In the genomic region with DNA sequence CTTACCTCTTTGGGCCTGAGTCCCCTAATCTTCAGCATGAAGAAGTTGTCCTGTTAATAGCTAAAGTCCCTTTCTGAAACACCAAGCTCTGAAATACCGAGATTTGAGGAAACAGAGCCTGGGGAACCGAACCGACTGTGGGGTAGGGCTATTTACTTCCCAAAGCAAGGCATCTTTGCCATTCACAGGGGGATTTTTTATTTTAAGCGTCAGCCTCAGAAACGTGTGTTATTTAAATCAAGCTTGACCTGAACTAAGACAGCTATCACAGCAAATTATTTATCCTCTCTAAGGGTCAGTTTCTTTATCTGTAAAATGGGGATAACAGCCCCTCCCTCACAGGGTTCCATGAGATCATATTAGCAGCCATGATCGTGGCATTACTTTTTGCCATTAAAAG, we compare ENCODE assay signal across 1 cellular context.
TF ChIP-seq lines count a peak whose summit lies in the region.

No MANE protein-coding gene starts in this region.

TF ChIP-seq in K562, 482 proteins besides CTCF, POLR2A, EP300 and RAD21 (continued from another document):
- TF ChIP-seq, protein P1, sequence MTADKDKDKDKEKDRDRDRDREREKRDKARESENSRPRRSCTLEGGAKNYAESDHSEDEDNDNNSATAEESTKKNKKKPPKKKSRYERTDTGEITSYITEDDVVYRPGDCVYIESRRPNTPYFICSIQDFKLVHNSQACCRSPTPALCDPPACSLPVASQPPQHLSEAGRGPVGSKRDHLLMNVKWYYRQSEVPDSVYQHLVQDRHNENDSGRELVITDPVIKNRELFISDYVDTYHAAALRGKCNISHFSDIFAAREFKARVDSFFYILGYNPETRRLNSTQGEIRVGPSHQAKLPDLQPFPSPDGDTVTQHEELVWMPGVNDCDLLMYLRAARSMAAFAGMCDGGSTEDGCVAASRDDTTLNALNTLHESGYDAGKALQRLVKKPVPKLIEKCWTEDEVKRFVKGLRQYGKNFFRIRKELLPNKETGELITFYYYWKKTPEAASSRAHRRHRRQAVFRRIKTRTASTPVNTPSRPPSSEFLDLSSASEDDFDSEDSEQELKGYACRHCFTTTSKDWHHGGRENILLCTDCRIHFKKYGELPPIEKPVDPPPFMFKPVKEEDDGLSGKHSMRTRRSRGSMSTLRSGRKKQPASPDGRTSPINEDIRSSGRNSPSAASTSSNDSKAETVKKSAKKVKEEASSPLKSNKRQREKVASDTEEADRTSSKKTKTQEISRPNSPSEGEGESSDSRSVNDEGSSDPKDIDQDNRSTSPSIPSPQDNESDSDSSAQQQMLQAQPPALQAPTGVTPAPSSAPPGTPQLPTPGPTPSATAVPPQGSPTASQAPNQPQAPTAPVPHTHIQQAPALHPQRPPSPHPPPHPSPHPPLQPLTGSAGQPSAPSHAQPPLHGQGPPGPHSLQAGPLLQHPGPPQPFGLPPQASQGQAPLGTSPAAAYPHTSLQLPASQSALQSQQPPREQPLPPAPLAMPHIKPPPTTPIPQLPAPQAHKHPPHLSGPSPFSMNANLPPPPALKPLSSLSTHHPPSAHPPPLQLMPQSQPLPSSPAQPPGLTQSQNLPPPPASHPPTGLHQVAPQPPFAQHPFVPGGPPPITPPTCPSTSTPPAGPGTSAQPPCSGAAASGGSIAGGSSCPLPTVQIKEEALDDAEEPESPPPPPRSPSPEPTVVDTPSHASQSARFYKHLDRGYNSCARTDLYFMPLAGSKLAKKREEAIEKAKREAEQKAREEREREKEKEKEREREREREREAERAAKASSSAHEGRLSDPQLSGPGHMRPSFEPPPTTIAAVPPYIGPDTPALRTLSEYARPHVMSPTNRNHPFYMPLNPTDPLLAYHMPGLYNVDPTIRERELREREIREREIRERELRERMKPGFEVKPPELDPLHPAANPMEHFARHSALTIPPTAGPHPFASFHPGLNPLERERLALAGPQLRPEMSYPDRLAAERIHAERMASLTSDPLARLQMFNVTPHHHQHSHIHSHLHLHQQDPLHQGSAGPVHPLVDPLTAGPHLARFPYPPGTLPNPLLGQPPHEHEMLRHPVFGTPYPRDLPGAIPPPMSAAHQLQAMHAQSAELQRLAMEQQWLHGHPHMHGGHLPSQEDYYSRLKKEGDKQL (CRISPR knock-in tag; IDR thresholded peaks at IDR 0.05; ENCODE audit: borderline replicate concordance): no peak
- TF ChIP-seq BRF1 (IDR thresholded peaks at IDR 0.05; ENCODE audit: borderline replicate concordance, extremely low read depth, insufficient read length) (no peak), DMBX1 (CRISPR knock-in tag; IDR thresholded peaks at IDR 0.05; ENCODE audit: borderline replicate concordance) (no peak), ZNF354B (CRISPR knock-in tag; IDR thresholded peaks at IDR 0.05) (no peak), ZNF324 (CRISPR knock-in tag; IDR thresholded peaks at IDR 0.05) (no peak), CBX5 (IDR thresholded peaks at IDR 0.05; ENCODE audit: borderline replicate concordance, low read depth) (no peak), BACH1 (tag; IDR thresholded peaks at IDR 0.05) (no peak), TRIM28 (IDR thresholded peaks at IDR 0.05) (no peak), ZNF707 (CRISPR knock-in tag; conservative IDR thresholded peaks at IDR 0.05) (no peak), HDAC6 (IDR thresholded peaks at IDR 0.05; ENCODE audit: low read depth, low read length) (no peak), ZNF830 (CRISPR knock-in tag; IDR thresholded peaks at IDR 0.05) (no peak), TRIM24 (IDR thresholded peaks at IDR 0.05) (no peak)
- TF ChIP-seq, protein P2, sequence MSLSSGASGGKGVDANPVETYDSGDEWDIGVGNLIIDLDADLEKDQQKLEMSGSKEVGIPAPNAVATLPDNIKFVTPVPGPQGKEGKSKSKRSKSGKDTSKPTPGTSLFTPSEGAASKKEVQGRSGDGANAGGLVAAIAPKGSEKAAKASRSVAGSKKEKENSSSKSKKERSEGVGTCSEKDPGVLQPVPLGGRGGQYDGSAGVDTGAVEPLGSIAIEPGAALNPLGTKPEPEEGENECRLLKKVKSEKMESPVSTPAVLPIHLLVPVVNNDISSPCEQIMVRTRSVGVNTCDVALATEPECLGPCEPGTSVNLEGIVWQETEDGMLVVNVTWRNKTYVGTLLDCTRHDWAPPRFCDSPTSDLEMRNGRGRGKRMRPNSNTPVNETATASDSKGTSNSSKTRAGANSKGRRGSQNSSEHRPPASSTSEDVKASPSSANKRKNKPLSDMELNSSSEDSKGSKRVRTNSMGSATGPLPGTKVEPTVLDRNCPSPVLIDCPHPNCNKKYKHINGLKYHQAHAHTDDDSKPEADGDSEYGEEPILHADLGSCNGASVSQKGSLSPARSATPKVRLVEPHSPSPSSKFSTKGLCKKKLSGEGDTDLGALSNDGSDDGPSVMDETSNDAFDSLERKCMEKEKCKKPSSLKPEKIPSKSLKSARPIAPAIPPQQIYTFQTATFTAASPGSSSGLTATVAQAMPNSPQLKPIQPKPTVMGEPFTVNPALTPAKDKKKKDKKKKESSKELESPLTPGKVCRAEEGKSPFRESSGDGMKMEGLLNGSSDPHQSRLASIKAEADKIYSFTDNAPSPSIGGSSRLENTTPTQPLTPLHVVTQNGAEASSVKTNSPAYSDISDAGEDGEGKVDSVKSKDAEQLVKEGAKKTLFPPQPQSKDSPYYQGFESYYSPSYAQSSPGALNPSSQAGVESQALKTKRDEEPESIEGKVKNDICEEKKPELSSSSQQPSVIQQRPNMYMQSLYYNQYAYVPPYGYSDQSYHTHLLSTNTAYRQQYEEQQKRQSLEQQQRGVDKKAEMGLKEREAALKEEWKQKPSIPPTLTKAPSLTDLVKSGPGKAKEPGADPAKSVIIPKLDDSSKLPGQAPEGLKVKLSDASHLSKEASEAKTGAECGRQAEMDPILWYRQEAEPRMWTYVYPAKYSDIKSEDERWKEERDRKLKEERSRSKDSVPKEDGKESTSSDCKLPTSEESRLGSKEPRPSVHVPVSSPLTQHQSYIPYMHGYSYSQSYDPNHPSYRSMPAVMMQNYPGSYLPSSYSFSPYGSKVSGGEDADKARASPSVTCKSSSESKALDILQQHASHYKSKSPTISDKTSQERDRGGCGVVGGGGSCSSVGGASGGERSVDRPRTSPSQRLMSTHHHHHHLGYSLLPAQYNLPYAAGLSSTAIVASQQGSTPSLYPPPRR (CRISPR knock-in tag; IDR thresholded peaks at IDR 0.05; ENCODE audit: borderline replicate concordance): no peak
- TF ChIP-seq, protein P3, sequence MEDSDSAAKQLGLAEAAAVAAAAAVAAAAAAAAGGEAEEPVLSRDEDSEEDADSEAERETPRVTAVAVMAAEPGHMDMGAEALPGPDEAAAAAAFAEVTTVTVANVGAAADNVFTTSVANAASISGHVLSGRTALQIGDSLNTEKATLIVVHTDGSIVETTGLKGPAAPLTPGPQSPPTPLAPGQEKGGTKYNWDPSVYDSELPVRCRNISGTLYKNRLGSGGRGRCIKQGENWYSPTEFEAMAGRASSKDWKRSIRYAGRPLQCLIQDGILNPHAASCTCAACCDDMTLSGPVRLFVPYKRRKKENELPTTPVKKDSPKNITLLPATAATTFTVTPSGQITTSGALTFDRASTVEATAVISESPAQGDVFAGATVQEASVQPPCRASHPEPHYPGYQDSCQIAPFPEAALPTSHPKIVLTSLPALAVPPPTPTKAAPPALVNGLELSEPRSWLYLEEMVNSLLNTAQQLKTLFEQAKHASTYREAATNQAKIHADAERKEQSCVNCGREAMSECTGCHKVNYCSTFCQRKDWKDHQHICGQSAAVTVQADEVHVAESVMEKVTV (CRISPR knock-in tag; IDR thresholded peaks at IDR 0.05): no peak
- TF ChIP-seq, protein P4, sequence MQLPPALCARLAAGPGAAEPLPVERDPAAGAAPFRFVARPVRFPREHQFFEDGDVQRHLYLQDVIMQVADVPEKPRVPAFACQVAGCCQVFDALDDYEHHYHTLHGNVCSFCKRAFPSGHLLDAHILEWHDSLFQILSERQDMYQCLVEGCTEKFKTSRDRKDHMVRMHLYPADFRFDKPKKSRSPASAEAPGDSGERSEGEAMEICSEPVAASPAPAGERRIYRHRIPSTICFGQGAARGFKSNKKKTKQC (CRISPR knock-in tag; IDR thresholded peaks at IDR 0.05): no peak
- TF ChIP-seq, protein P5, sequence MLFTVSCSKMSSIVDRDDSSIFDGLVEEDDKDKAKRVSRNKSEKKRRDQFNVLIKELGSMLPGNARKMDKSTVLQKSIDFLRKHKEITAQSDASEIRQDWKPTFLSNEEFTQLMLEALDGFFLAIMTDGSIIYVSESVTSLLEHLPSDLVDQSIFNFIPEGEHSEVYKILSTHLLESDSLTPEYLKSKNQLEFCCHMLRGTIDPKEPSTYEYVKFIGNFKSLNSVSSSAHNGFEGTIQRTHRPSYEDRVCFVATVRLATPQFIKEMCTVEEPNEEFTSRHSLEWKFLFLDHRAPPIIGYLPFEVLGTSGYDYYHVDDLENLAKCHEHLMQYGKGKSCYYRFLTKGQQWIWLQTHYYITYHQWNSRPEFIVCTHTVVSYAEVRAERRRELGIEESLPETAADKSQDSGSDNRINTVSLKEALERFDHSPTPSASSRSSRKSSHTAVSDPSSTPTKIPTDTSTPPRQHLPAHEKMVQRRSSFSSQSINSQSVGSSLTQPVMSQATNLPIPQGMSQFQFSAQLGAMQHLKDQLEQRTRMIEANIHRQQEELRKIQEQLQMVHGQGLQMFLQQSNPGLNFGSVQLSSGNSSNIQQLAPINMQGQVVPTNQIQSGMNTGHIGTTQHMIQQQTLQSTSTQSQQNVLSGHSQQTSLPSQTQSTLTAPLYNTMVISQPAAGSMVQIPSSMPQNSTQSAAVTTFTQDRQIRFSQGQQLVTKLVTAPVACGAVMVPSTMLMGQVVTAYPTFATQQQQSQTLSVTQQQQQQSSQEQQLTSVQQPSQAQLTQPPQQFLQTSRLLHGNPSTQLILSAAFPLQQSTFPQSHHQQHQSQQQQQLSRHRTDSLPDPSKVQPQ (CRISPR knock-in tag; IDR thresholded peaks at IDR 0.05; ENCODE audit: borderline replicate concordance): no peak
